Comparison of ENCODE assay signal across 13 cellular contexts in the genomic region with DNA sequence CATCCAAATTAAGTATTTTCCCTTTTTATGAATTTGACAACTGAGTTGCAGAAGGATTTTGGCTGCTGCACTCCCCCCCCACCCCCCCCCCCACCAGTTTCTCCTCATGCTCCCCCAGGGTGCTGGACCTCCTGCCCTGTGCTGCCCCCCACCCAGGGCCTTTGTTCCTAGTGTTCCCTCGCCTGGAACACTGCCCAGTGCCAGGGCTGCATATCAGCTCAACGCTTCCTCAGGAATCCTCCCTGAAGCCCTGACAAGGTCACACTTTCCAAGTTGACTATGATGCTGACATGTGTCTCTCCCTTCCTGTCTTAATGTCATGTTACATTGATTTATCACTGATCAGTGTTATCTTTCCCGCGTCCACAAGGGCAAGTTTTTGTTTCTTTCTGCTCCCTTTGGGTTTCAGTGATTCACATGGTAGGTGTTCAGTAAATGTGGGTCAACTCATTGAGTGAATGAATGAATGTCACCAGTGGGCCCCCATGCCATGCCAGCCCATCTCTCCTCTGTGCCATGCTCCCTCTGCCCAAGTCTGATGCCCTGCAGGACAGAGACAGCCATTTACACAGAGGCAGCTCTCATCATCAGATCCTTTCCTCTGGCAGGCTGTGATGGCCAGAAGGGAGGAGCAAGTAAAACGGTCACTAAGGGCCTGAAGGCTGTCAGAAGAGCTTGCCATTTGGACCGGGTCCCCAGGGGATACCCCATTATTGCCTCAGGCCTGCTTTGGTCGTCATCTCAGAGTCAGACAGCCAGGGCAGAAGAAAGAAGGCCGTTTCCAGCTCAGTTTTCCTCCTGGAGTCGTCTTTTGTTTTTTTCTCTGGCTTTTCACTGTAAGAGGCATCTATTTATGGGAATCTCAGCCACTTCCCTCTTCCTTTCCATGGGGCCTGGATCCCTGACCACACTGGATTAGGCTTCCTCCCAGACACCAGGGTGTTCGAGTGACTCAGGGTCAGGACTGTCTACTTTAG.
A peak's percentile ranks its signal among the peaks of the same experiment; 100 is the strongest.
DNase-seq lines count a peak whose midpoint lies in the region; ATAC-seq, FAIRE-seq and TF ChIP-seq lines count a peak whose summit lies in the region.
"Had no signal": no experiment of that assay in that cellular context is flagged by ENCODE, and none has a peak within 500 bp of the region (broad histone marks: within the 10 kb centered on the region; RNA-seq: fewer than 3 reads in every experiment).

No MANE protein-coding gene starts in this region.

- peak overlapping the region; percentile 55 for H3K27ac ChIP-seq in GM23248
- H3K27ac ChIP-seq in dorsolateral prefrontal cortex: peak overlapping the region in 52 of 59 donors; percentile 3 to 85 (median 60)
- no peak overlapping the region for H3K27ac ChIP-seq in HepG2 (ENCODE audit: extremely low read length, insufficient read depth, low read length)
- H3K27ac ChIP-seq: BLaER1 treated with 17β-estradiol and CSF1 and Interleukin-3, amounts not matched to agents 10 nM and 100 nM; neural progenitor cell had no signal

- H3K36me3 ChIP-seq in GM23248 (ENCODE audit: low read depth): no peaks in the 10 kb centered on the region
- no peaks in the 10 kb centered on the region for H3K36me3 ChIP-seq in HepG2 (replicated peaks in 1 of 2; ENCODE audit: control insufficient read depth in 1 of 2, insufficient read depth in 2 of 2, low read length in 2 of 2)
- H3K36me3 ChIP-seq: neural progenitor cell had no signal

- H3K9me2 ChIP-seq in GM23248 (ENCODE audit: insufficient read depth): no peaks in the 10 kb centered on the region

- no peak for TF ChIP-seq POLR2A in HepG2 (IDR thresholded peaks at IDR 0.05; ENCODE audit: insufficient read depth in 1 of 2, low read depth in 2 of 2, low read length in 2 of 2)

- TF ChIP-seq EP300 in HepG2 (IDR thresholded peaks at IDR 0.05; ENCODE audit: low read depth in 2 of 2, low read length in 2 of 2) (no peak), HepG2 (CRISPR knock-in tag; IDR thresholded peaks at IDR 0.05; ENCODE audit: borderline replicate concordance) (no peak)

- no peak for TF ChIP-seq RAD21 in HepG2 (CRISPR knock-in tag; IDR thresholded peaks at IDR 0.05)

- H4K20me1 ChIP-seq in GM23248 (ENCODE audit: insufficient read depth) (no peaks in the 10 kb centered on the region), HepG2 (ENCODE audit: insufficient read depth, low read length) (no peaks in the 10 kb centered on the region)

- POLR2A ChIA-PET in HepG2 (lab: Yijun Ruan, JAX): no interaction called here

- H3K4me2 ChIP-seq in GM23248 (ENCODE audit: unreplicated experiment): peak overlapping the region; percentile 3
- no peak overlapping the region for H3K4me2 ChIP-seq in HepG2 (ENCODE audit: low read depth, low read length)
- H3K4me2 ChIP-seq: neural progenitor cell had no signal

- H3K9me3 Mint-ChIP-seq in stimulated activated effector memory CD8-positive, alpha-beta T cell treated with anti-CD3 and anti-CD28 coated beads, Interleukin-12 subunit alpha, Interleukin-12 subunit beta, amount 100 ng/mL, for 72 hours: no peaks in the 10 kb centered on the region
- H3K9me3 Mint-ChIP-seq in mesothelial cell of epicardium: peaks cover 10% of the 10 kb centered on the region
- H3K9me3 Mint-ChIP-seq: neural progenitor cell had no signal

- no peaks in the 10 kb centered on the region for H3K36me3 Mint-ChIP-seq in stimulated activated effector memory CD8-positive, alpha-beta T cell treated with anti-CD3 and anti-CD28 coated beads, Interleukin-12 subunit alpha, Interleukin-12 subunit beta, amount 100 ng/mL, for 72 hours
- peaks cover 9% of the 10 kb centered on the region for H3K36me3 Mint-ChIP-seq in mesothelial cell of epicardium
- H3K36me3 Mint-ChIP-seq: neural progenitor cell had no signal

- intact Hi-C loops in dorsolateral prefrontal cortex (cut with DNase I): no loop called here
- intact Hi-C loops in HepG2 (cut with micrococcal nuclease; ENCODE audit: unreplicated experiment): no loop called here

- 0 out of 2 replicates have a peak, but pooled peaks cover 6% of the 10 kb centered on the region for H3F3A ChIP-seq in GM23248 (ENCODE audit: insufficient read depth)

- H3K4me3 Mint-ChIP-seq in stimulated activated effector memory CD8-positive, alpha-beta T cell treated with anti-CD3 and anti-CD28 coated beads, Interleukin-12 subunit alpha, Interleukin-12 subunit beta, amount 100 ng/mL, for 72 hours: no peak overlapping the region
- H3K4me3 Mint-ChIP-seq in mesothelial cell of epicardium: no peak overlapping the region
- H3K4me3 Mint-ChIP-seq: neural progenitor cell had no signal

- H2AFZ ChIP-seq in GM23248 (peak overlapping the region; percentile 68; the same call in 1 of the 2 replicates), HepG2 (ENCODE audit: low read length) (no peak overlapping the region)
- H2AFZ ChIP-seq: neural progenitor cell had no signal

- H3K27me3 ChIP-seq in GM23248 (replicated peaks; ENCODE audit: insufficient read depth): no peaks in the 10 kb centered on the region
- no peaks in the 10 kb centered on the region for H3K27me3 ChIP-seq in dorsolateral prefrontal cortex
- H3K27me3 ChIP-seq in HepG2 (ENCODE audit: control insufficient read depth in 1 of 2, insufficient read depth in 2 of 2, low read length in 2 of 2): no peaks in the 10 kb centered on the region
- H3K27me3 ChIP-seq: BLaER1 treated with 17β-estradiol and CSF1 and Interleukin-3, amounts not matched to agents 10 nM and 100 nM; neural progenitor cell had no signal

- no peak for ATAC-seq in HepG2
- ATAC-seq in stimulated activated effector memory CD8-positive, alpha-beta T cell treated with anti-CD3 and anti-CD28 coated beads, Interleukin-12 subunit alpha, Interleukin-12 subunit beta, amount 100 ng/mL, for 72 hours: no peak

- H3K4me3 ChIP-seq in GM23248 (no peak overlapping the region), dorsolateral prefrontal cortex (peak overlapping the region in 1 of 59 donors; percentile 20), HepG2 (replicated peaks in 1 of 3; ENCODE audit: insufficient read depth in 1 of 3, low read depth in 2 of 3, low read length in 3 of 3) (no peak overlapping the region)
- H3K4me3 ChIP-seq: BLaER1 treated with 17β-estradiol and CSF1 and Interleukin-3, amounts not matched to agents 10 nM and 100 nM; neural progenitor cell had no signal

- CTCF ChIA-PET in HepG2 (lab: Yijun Ruan, JAX; ENCODE audit: low intra/inter-chr PET ratio, low total read pairs): no interaction called here

- TF ChIP-seq CTCF in dorsolateral prefrontal cortex (IDR thresholded peaks at IDR 0.05 in 54 of 56, conservative IDR thresholded peaks at IDR 0.05 in 2 of 56; ENCODE audit: low read depth in 1 of 56, partially characterized antibody in 56 of 56) (peak in 2 of 56 donors; percentile 4 to 11), HepG2 (CRISPR knock-in tag; IDR thresholded peaks at IDR 0.05) (no peak), mesothelial cell of epicardium (IDR thresholded peaks at IDR 0.05; ENCODE audit: unreplicated experiment) (no peak)

- peak overlapping the region; percentile 35 for H3K27ac Mint-ChIP-seq in stimulated activated effector memory CD8-positive, alpha-beta T cell treated with anti-CD3 and anti-CD28 coated beads, Interleukin-12 subunit alpha, Interleukin-12 subunit beta, amount 100 ng/mL, for 72 hours
- H3K27ac Mint-ChIP-seq in mesothelial cell of epicardium: no peak overlapping the region
- H3K27ac Mint-ChIP-seq: neural progenitor cell had no signal

- in situ Hi-C loops in GM23248 (cut with MboI) (no loop called here), HepG2 (cut with HindIII; ENCODE audit: extremely low pct_ligation_motif_present, low pct_unique_long_range_greater_than_20kb) (no loop called here)

- H3K9ac ChIP-seq in GM23248: peak overlapping the region; percentile 48
- H3K9ac ChIP-seq in HepG2 (ENCODE audit: insufficient read depth, low read depth, low read length): no peak overlapping the region
- H3K9ac ChIP-seq: BLaER1 treated with 17β-estradiol and CSF1 and Interleukin-3, amounts not matched to agents 10 nM and 100 nM; neural progenitor cell had no signal

- no peak for FAIRE-seq in HepG2 (lab: Jason Lieb, UNC)

- no TSS peak for BruUV-seq in HepG2 (replicated peaks; lab: Mats Ljungman, UMichigan)

- WGBS in GM23248 (ENCODE audit: low coverage in 1 of 2, low lambda C conversion rate in 2 of 2, missing lambda C conversion rate in 2 of 2), 2 experiments: 39 to 42% methylated on average over 10 of the region's 10 CpGs
- 58% methylated on average over 10 of the region's 10 CpGs for WGBS in HepG2 (ENCODE audit: low lambda C conversion rate)

- H3K9me3 ChIP-seq in GM23248 (ENCODE audit: low read depth): no peaks in the 10 kb centered on the region
- no peaks in the 10 kb centered on the region for H3K9me3 ChIP-seq in HepG2 (ENCODE audit: low read length)

- H3K4me1 Mint-ChIP-seq in stimulated activated effector memory CD8-positive, alpha-beta T cell treated with anti-CD3 and anti-CD28 coated beads, Interleukin-12 subunit alpha, Interleukin-12 subunit beta, amount 100 ng/mL, for 72 hours: peaks cover 10% of the 10 kb centered on the region
- no peaks in the 10 kb centered on the region for H3K4me1 Mint-ChIP-seq in mesothelial cell of epicardium

- H3K27me3 Mint-ChIP-seq in mesothelial cell of epicardium (ENCODE audit: low read depth): no peaks in the 10 kb centered on the region

- peak; percentile 64 for DNase-seq in GM23248
- peak in 1 of 10 donors; percentile 33 for DNase-seq in dorsolateral prefrontal cortex
- DNase-seq in HepG2 (ENCODE audit: low spot score): no peak
- DNase-seq in stimulated activated effector memory CD8-positive, alpha-beta T cell treated with anti-CD3 and anti-CD28 coated beads, Interleukin-12 subunit alpha, Interleukin-12 subunit beta, amount 100 ng/mL, for 72 hours (ENCODE audit: low spot score in 2 of 2): no peak
- no peak for DNase-seq in NCI-H128 (lab: John Stamatoyannopoulos, UW; ENCODE audit: unreplicated experiment)
- DNase-seq in mesothelial cell of epicardium (ENCODE audit: low spot score in 2 of 2, unreplicated experiment in 2 of 2): no peak
- DNase-seq in NCI-H774 (lab: John Stamatoyannopoulos, UW): no peak
- DNase-seq in activated CD4-positive, alpha-beta T cell treated with anti-CD3 and anti-CD28 coated beads for 4 hours: no peak
- DNase-seq: activated CD4-positive, alpha-beta T cell treated with anti-CD3 and anti-CD28 coated beads, Interleukin-2, amount 50 U/mL, for 4 hours; DND-41; NCI-H2029 had no signal

- H3K79me2 ChIP-seq in GM23248 (ENCODE audit: insufficient read depth) (no peaks in the 10 kb centered on the region), HepG2 (ENCODE audit: insufficient read depth, low read length) (no peaks in the 10 kb centered on the region)

- H3K4me1 ChIP-seq in GM23248 (ENCODE audit: insufficient read depth) (peaks cover 10% of the 10 kb centered on the region), HepG2 (ENCODE audit: insufficient read depth, low read length) (no peaks in the 10 kb centered on the region)

TF ChIP-seq in HepG2, 621 proteins besides CTCF, POLR2A, EP300 and RAD21 (continues in another document):
- TF ChIP-seq NRL (CRISPR knock-in tag; IDR thresholded peaks at IDR 0.05; ENCODE audit: borderline replicate concordance): 0 out of 2 replicates have a peak, but pooled peaks have one; percentile 29
